Comparison of ENCODE assay signal across 22 cellular contexts in the genomic region with DNA sequence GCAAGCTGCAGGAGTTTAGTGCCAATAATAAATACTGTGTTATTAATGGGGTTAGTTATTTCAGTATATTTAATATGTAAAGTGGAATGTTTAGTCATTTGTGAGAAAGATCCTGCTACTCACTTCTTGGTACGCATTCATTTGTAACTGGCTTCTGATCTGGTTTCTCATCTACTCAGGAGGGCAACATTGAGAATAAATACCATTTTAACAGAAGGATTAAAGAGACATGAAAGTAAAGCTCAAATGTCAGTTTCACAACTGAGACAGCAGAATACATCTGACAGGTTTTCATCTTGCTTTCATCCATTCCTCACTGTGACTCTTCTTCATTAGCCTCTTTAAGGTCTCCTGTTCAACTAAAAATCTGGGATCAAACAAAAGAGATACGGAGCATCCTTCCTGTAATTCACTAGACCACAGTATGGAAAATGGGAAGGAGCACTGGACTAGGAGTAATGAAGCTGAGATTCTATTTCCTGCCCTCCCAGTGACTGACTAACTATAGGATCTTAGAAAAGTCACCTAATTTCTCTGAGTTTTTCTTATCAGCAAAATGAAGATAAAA. TPM values are rescaled to one million over a fixed set of nuclear protein-coding genes. Genes with fewer than 3 reads are reported as not detected.
DNase-seq lines count a peak whose midpoint lies in the region; ATAC-seq, FAIRE-seq and TF ChIP-seq lines count a peak whose summit lies in the region.
"Had no signal": no experiment of that assay in that cellular context is flagged by ENCODE, and none has a peak within 500 bp of the region (broad histone marks: within the 10 kb centered on the region; RNA-seq: fewer than 3 reads in every experiment).

No MANE protein-coding gene starts in this region.

- peak; percentile 39 for ATAC-seq in activated CD4-positive, alpha-beta T cell treated with anti-CD3 and anti-CD28 coated beads for 36 hours
- ATAC-seq: esophagus mucosa; naive thymus-derived CD4-positive, alpha-beta T cell had no signal

- peaks cover 14% of the 10 kb centered on the region for H3K4me1 ChIP-seq in astrocyte (ENCODE audit: insufficient read depth, low read length)
- peaks cover 5 to 25% (median 13%) of the 10 kb centered on the region in 3 donors for H3K4me1 ChIP-seq in skeletal muscle tissue (ENCODE audit: control insufficient read depth in 3 of 3, insufficient read depth in 3 of 3, low read length in 3 of 3)
- H3K4me1 ChIP-seq: vagina had no signal

- peak overlapping the region; percentile 83 for H3K4me2 ChIP-seq in astrocyte (ENCODE audit: low read length)

- H3K9me3 ChIP-seq in astrocyte (ENCODE audit: insufficient read depth, low read depth, low read length) (no peaks in the 10 kb centered on the region), skeletal muscle tissue (ENCODE audit: control insufficient read depth in 3 of 3, low read length in 3 of 3) (no peaks in the 10 kb centered on the region)
- H3K9me3 ChIP-seq: vagina had no signal

- no peaks in the 10 kb centered on the region for H3K27me3 ChIP-seq in astrocyte (ENCODE audit: insufficient read depth, low read length)
- no peaks in the 10 kb centered on the region for H3K27me3 ChIP-seq in skeletal muscle tissue (ENCODE audit: control insufficient read depth in 3 of 3, insufficient read depth in 3 of 3, low read length in 3 of 3)
- H3K27me3 ChIP-seq: vagina had no signal

- CTCF ChIA-PET in activated CD4-positive, alpha-beta T cell treated with anti-CD3 and anti-CD28 coated beads for 36 hours (lab: Charles Lee) = interaction anchor here (0.9 kb wide), 1 partner anchor 108 kb away, joined by 4 read pairs; no protein-coding TSS in a partner anchor

- no peaks in the 10 kb centered on the region for H3K27me3 Mint-ChIP-seq in activated CD4-positive, alpha-beta T cell treated with anti-CD3 and anti-CD28 coated beads for 36 hours
- no peaks in the 10 kb centered on the region for H3K27me3 Mint-ChIP-seq in astrocyte (ENCODE audit: low read depth, unreplicated experiment)

- no peaks in the 10 kb centered on the region for H3K36me3 Mint-ChIP-seq in activated CD4-positive, alpha-beta T cell treated with anti-CD3 and anti-CD28 coated beads for 36 hours (ENCODE audit: low read depth)
- H3K36me3 Mint-ChIP-seq in astrocyte (ENCODE audit: low read depth, unreplicated experiment) = peaks cover 2% of the 10 kb centered on the region
- H3K36me3 Mint-ChIP-seq: activated naive CD4-positive, alpha-beta T cell treated with anti-CD3 and anti-CD28 coated beads, Interleukin-2, amount 50 U/mL, for 72 hours had no signal

- peak; percentile 39 for FAIRE-seq in astrocyte (lab: Jason Lieb, UNC)

- H3K9ac ChIP-seq in astrocyte (ENCODE audit: low read length) = peak overlapping the region; percentile 84
- H3K9ac ChIP-seq in skeletal muscle tissue (ENCODE audit: low read depth in 1 of 3, low read length in 3 of 3) = peak overlapping the region in 1 of 3 donors; percentile 45

- no peaks in the 10 kb centered on the region for H3K9me3 Mint-ChIP-seq in activated CD4-positive, alpha-beta T cell treated with anti-CD3 and anti-CD28 coated beads for 36 hours (ENCODE audit: low read depth)
- H3K9me3 Mint-ChIP-seq in astrocyte (ENCODE audit: unreplicated experiment) = no peaks in the 10 kb centered on the region
- H3K9me3 Mint-ChIP-seq: activated naive CD4-positive, alpha-beta T cell treated with anti-CD3 and anti-CD28 coated beads, Interleukin-2, amount 50 U/mL, for 72 hours; naive thymus-derived CD4-positive, alpha-beta T cell had no signal

- H3K4me3 Mint-ChIP-seq in activated CD4-positive, alpha-beta T cell treated with anti-CD3 and anti-CD28 coated beads for 36 hours = no peak overlapping the region
- H3K4me3 Mint-ChIP-seq in astrocyte (ENCODE audit: unreplicated experiment) = peak overlapping the region; percentile 84
- H3K4me3 Mint-ChIP-seq: naive thymus-derived CD4-positive, alpha-beta T cell had no signal

- no peak for TF ChIP-seq CTCF in astrocyte (IDR thresholded peaks at IDR 0.05; ENCODE audit: insufficient read depth, low read depth, low read length)

- H3K4me1 Mint-ChIP-seq in activated CD4-positive, alpha-beta T cell treated with anti-CD3 and anti-CD28 coated beads for 36 hours = peaks cover 3% of the 10 kb centered on the region
- peaks cover 38% of the 10 kb centered on the region for H3K4me1 Mint-ChIP-seq in astrocyte (ENCODE audit: low read depth, unreplicated experiment)

- no peaks in the 10 kb centered on the region for H3K36me3 ChIP-seq in astrocyte (ENCODE audit: insufficient read depth, low read length)
- no peaks in the 10 kb centered on the region for H3K36me3 ChIP-seq in skeletal muscle tissue (ENCODE audit: control insufficient read depth in 3 of 3, insufficient read depth in 3 of 3, low read length in 3 of 3)
- H3K36me3 ChIP-seq: vagina had no signal

- intact Hi-C loops in activated CD4-positive, alpha-beta T cell treated with anti-CD3 and anti-CD28 coated beads for 36 hours (cut with DNase I, micrococcal nuclease) = no loop called here

- H3K79me2 ChIP-seq in astrocyte (ENCODE audit: insufficient read depth, low read length) = peaks cover 9% of the 10 kb centered on the region

- no peak overlapping the region for H2AFZ ChIP-seq in astrocyte (ENCODE audit: low read depth, low read length)

- H4K20me1 ChIP-seq in astrocyte (ENCODE audit: insufficient read depth, low read length) = no peaks in the 10 kb centered on the region

- peak overlapping the region; percentile 82 for H3K27ac ChIP-seq in astrocyte (ENCODE audit: low read depth, low read length)
- H3K27ac ChIP-seq in skeletal muscle tissue (ENCODE audit: low read depth, low read length) = peak overlapping the region; percentile 77
- H3K27ac ChIP-seq: vagina had no signal

- no peak for DNase-seq in activated CD4-positive, alpha-beta T cell treated with anti-CD3 and anti-CD28 coated beads for 36 hours
- DNase-seq in activated CD4-positive, alpha-beta T cell treated with anti-CD3 and anti-CD28 coated beads for 4 hours = no peak
- DNase-seq in astrocyte (ENCODE audit: low read depth) (no peak), globus pallidus (ENCODE audit: low spot score) (peak; percentile 33), NCI-H187 treated with DMSO at 0.1 percent for 48 hours (lab: John Stamatoyannopoulos, UW) (no peak), AG20443 (ENCODE audit: low spot score) (no peak), SHP77 (lab: John Stamatoyannopoulos, UW) (no peak)
- DNase-seq: activated CD4-positive, CD25-positive, alpha-beta regulatory T cell treated with anti-CD3 and anti-CD28 coated beads, Interleukin-2, amount 50 U/mL, for 72 hours; GF-D8; glutamatergic neuron; GOT3; naive thymus-derived CD4-positive, alpha-beta T cell; NCI-H1417 treated with DMSO at 0.1 percent for 48 hours; NCI-H2171; NCI-H748 treated with DMSO at 0.1 percent for 48 hours; OCI-M1 had no signal

- H3K27ac Mint-ChIP-seq in activated CD4-positive, alpha-beta T cell treated with anti-CD3 and anti-CD28 coated beads for 36 hours = no peak overlapping the region
- peak overlapping the region; percentile 93 for H3K27ac Mint-ChIP-seq in astrocyte (ENCODE audit: unreplicated experiment)
- H3K27ac Mint-ChIP-seq: activated naive CD4-positive, alpha-beta T cell treated with anti-CD3 and anti-CD28 coated beads, Interleukin-2, amount 50 U/mL, for 72 hours; naive thymus-derived CD4-positive, alpha-beta T cell had no signal

- POLR2A ChIA-PET in activated CD4-positive, alpha-beta T cell treated with anti-CD3 and anti-CD28 coated beads for 36 hours (lab: Charles Lee) = no interaction called here

- H3K4me3 ChIP-seq in astrocyte (ENCODE audit: insufficient read depth, low read depth, low read length) (peak overlapping the region; percentile 65), skeletal muscle tissue (ENCODE audit: low read length in 3 of 3) (peak overlapping the region in 1 of 3 donors; percentile 21)

RNA-seq across cellular contexts. Expression of a gene that starts 31.4 kb away (rescaled TPM):
- total RNA-seq in activated CD4-positive, alpha-beta T cell treated with anti-CD3 and anti-CD28 coated beads for 36 hours = not detected
- 0.26 and 0.30 TPM in 2 replicates for total RNA-seq in astrocyte
- total RNA-seq in skeletal muscle tissue = 1.0 TPM
- total RNA-seq: activated CD8-positive, alpha-beta memory T cell treated with anti-CD3 and anti-CD28 coated beads for 36 hours; activated naive CD4-positive, alpha-beta T cell treated with anti-CD3 and anti-CD28 coated beads, Interleukin-2, amount 50 U/mL, for 72 hours; dermis microvascular lymphatic vessel endothelial cell; vagina had no signal

RNA-seq across cellular contexts. Expression of a gene that starts 52.5 kb away (rescaled TPM):
- 10 to 100 TPM; 30.4 to 35.9 TPM for total RNA-seq in activated CD4-positive, alpha-beta T cell treated with anti-CD3 and anti-CD28 coated beads for 36 hours
- total RNA-seq in astrocyte (28.6 and 31.0 TPM in 2 replicates), skeletal muscle tissue (28.7 TPM)
